1 cellular context compared by ENCODE assay signal in genomic region chr17:18260332-18261145, GRCh38.
A peak's percentile ranks its signal among the peaks of the same experiment; 100 is the strongest.
TF ChIP-seq lines count a peak whose summit lies in the region.

MIEF2 (plus strand) TSS chr17:18260662; CDS start chr17:18262721, 2,059 bp downstream.

TF ChIP-seq in HepG2, 621 proteins besides CTCF, POLR2A, EP300 and RAD21 (continued from another document and continues in another):
- no peak for TF ChIP-seq ZBTB14 (CRISPR knock-in tag; IDR thresholded peaks at IDR 0.05)
- no peak for TF ChIP-seq HOMEZ (CRISPR knock-in tag; IDR thresholded peaks at IDR 0.05; ENCODE audit: low read depth)
- TF ChIP-seq RFXANK (CRISPR knock-in tag; IDR thresholded peaks at IDR 0.05) = peak; percentile 59; the same call in 1 of the 2 replicates
- TF ChIP-seq NR2C2 (CRISPR knock-in tag; IDR thresholded peaks at IDR 0.05; ENCODE audit: borderline replicate concordance) = peak; percentile 37
- TF ChIP-seq ZNF660 (CRISPR knock-in tag; IDR thresholded peaks at IDR 0.05; ENCODE audit: borderline replicate concordance, low read depth) = no peak
- TF ChIP-seq TBP (CRISPR knock-in tag; IDR thresholded peaks at IDR 0.05) = no peak
- TF ChIP-seq IRF9 (CRISPR knock-in tag; IDR thresholded peaks at IDR 0.05; ENCODE audit: borderline replicate concordance) = peak; percentile 42; the same call in 1 of the 2 replicates
- TF ChIP-seq ZNF800 (CRISPR knock-in tag; IDR thresholded peaks at IDR 0.05) = 0 out of 2 replicates have a peak, but pooled peaks have one; percentile 52
- TF ChIP-seq LCORL (IDR thresholded peaks at IDR 0.05) = no peak
- peak; percentile 64 for TF ChIP-seq LCORL (CRISPR knock-in tag; IDR thresholded peaks at IDR 0.05)
- no peak for TF ChIP-seq ZC3H4 (CRISPR knock-in tag; IDR thresholded peaks at IDR 0.05; ENCODE audit: borderline replicate concordance)
- peak; percentile 64; the same call in 1 of the 2 replicates for TF ChIP-seq BORCS8-MEF2B (CRISPR knock-in tag; IDR thresholded peaks at IDR 0.05)
- no peak; the same call in 1 of the 2 replicates for TF ChIP-seq ZNF280D (CRISPR knock-in tag; IDR thresholded peaks at IDR 0.05)
- TF ChIP-seq ZBTB37 (CRISPR knock-in tag; IDR thresholded peaks at IDR 0.05) = no peak
- TF ChIP-seq ZNF782 (CRISPR knock-in tag; IDR thresholded peaks at IDR 0.05; ENCODE audit: borderline replicate concordance) = peak; percentile 51; the same call in 1 of the 2 replicates
- TF ChIP-seq NR2F1 (CRISPR knock-in tag; IDR thresholded peaks at IDR 0.05) = 0 out of 4 replicates have a peak, but pooled peaks of 1 of the 2 experiments have one; percentile 7
- no peak; the same call in 1 of the 2 replicates for TF ChIP-seq ESRRA (CRISPR knock-in tag; IDR thresholded peaks at IDR 0.05; ENCODE audit: low read depth)
- no peak for TF ChIP-seq ZBTB33 (CRISPR knock-in tag; IDR thresholded peaks at IDR 0.05)
- no peak for TF ChIP-seq ZBTB21 (CRISPR knock-in tag; IDR thresholded peaks at IDR 0.05)
- peak; percentile 78; the same call in 1 of the 2 replicates for TF ChIP-seq KDM5A (IDR thresholded peaks at IDR 0.05; ENCODE audit: borderline replicate concordance, low read length)
- TF ChIP-seq NBN (conservative IDR thresholded peaks at IDR 0.05) = no peak
- TF ChIP-seq ZNF891 (CRISPR knock-in tag; IDR thresholded peaks at IDR 0.05) = no peak
- no peak for TF ChIP-seq ZNF619 (CRISPR knock-in tag; IDR thresholded peaks at IDR 0.05)
- peak; percentile 75 for TF ChIP-seq ZNF83 (CRISPR knock-in tag; IDR thresholded peaks at IDR 0.05; ENCODE audit: borderline replicate concordance)
- TF ChIP-seq SIN3B (IDR thresholded peaks at IDR 0.05; ENCODE audit: low read length) = no peak
- TF ChIP-seq NFIB (CRISPR knock-in tag; IDR thresholded peaks at IDR 0.05; ENCODE audit: borderline replicate concordance) = no peak
- TF ChIP-seq ZNF558 (CRISPR knock-in tag; IDR thresholded peaks at IDR 0.05; ENCODE audit: borderline replicate concordance) = peak; percentile 61; the same call in 1 of the 2 replicates
- TF ChIP-seq FOXP1 (IDR thresholded peaks at IDR 0.05) = no peak
- no peak for TF ChIP-seq FOXP1 (CRISPR knock-in tag; IDR thresholded peaks at IDR 0.05)
- peak; percentile 75; the same call in 1 of the 2 replicates for TF ChIP-seq ZSCAN21 (CRISPR knock-in tag; IDR thresholded peaks at IDR 0.05; ENCODE audit: borderline replicate concordance)
- TF ChIP-seq ZNF816 (CRISPR knock-in tag; IDR thresholded peaks at IDR 0.05; ENCODE audit: borderline replicate concordance) = no peak; the same call in 1 of the 2 replicates
- TF ChIP-seq ZNF580 (CRISPR knock-in tag; IDR thresholded peaks at IDR 0.05; ENCODE audit: borderline replicate concordance, low read depth) = peak; percentile 75; the same call in 1 of the 2 replicates
- TF ChIP-seq GZF1 (CRISPR knock-in tag; IDR thresholded peaks at IDR 0.05) = no peak; the same call in 1 of the 2 replicates
- TF ChIP-seq MED13 (CRISPR knock-in tag; IDR thresholded peaks at IDR 0.05) = no peak
- TF ChIP-seq REXO4 (CRISPR knock-in tag; IDR thresholded peaks at IDR 0.05; ENCODE audit: borderline replicate concordance) = 0 out of 2 replicates have a peak, but pooled peaks have one; percentile 30
- TF ChIP-seq BCL3 (CRISPR knock-in tag; IDR thresholded peaks at IDR 0.05) = peak; percentile 53
- TF ChIP-seq TFE3 (CRISPR knock-in tag; IDR thresholded peaks at IDR 0.05) = no peak
- no peak for TF ChIP-seq ZNF264 (CRISPR knock-in tag; IDR thresholded peaks at IDR 0.05)
- TF ChIP-seq ARID2 (CRISPR knock-in tag; IDR thresholded peaks at IDR 0.05; ENCODE audit: borderline replicate concordance) = no peak
- 0 out of 2 replicates have a peak, but pooled peaks have one; percentile 14 for TF ChIP-seq ZNF629 (CRISPR knock-in tag; conservative IDR thresholded peaks at IDR 0.05)
- no peak for TF ChIP-seq HHEX (CRISPR knock-in tag; IDR thresholded peaks at IDR 0.05)
- TF ChIP-seq TRIM22 (IDR thresholded peaks at IDR 0.05) = no peak
